28 cellular contexts compared by ENCODE assay signal in genomic region chr17:64750891-64751677, GRCh38.
"Had no signal": no experiment of that assay in that cellular context is flagged by ENCODE, and none has a peak within 500 bp of the region (broad histone marks: within the 10 kb centered on the region; RNA-seq: fewer than 3 reads in every experiment).

No MANE protein-coding gene starts in this region.

- H3K4me3 Mint-ChIP-seq: activated CD4-positive, alpha-beta memory T cell treated with anti-CD3 and anti-CD28 coated beads, Interleukin-2, amount 10 ng/mL, durations not matched to agents 7 days and 5 days; activated CD4-positive, alpha-beta T cell treated with anti-CD3 and anti-CD28 coated beads for 36 hours; activated naive CD4-positive, alpha-beta T cell treated with anti-CD3 and anti-CD28 coated beads, Interleukin-2, amount 50 U/mL, for 24 hours; activated T-helper 17 cell treated with anti-CD3 and anti-CD28 coated beads, Interleukin-2, amount 50 U/mL, for 72 hours; T-cell had no signal

- H3K4me1 Mint-ChIP-seq: activated CD4-positive, alpha-beta T cell treated with anti-CD3 and anti-CD28 coated beads for 36 hours; activated naive CD4-positive, alpha-beta T cell treated with anti-CD3 and anti-CD28 coated beads, Interleukin-2, amount 50 U/mL, for 24 hours; activated T-helper 17 cell treated with anti-CD3 and anti-CD28 coated beads, Interleukin-2, amount 50 U/mL, for 72 hours; T-cell had no signal

- H3K9me3 ChIP-seq: breast epithelium, MG63 had no signal

- H3K36me3 ChIP-seq: breast epithelium had no signal

- H3K27me3 Mint-ChIP-seq: activated CD4-positive, alpha-beta memory T cell treated with anti-CD3 and anti-CD28 coated beads, Interleukin-2, amount 10 ng/mL, durations not matched to agents 7 days and 5 days; activated CD4-positive, alpha-beta T cell treated with anti-CD3 and anti-CD28 coated beads for 36 hours; activated naive CD4-positive, alpha-beta T cell treated with anti-CD3 and anti-CD28 coated beads, Interleukin-2, amount 50 U/mL, for 24 hours; activated T-helper 17 cell treated with anti-CD3 and anti-CD28 coated beads, Interleukin-2, amount 50 U/mL, for 72 hours; T-cell had no signal

- H3K27me3 ChIP-seq: breast epithelium, MG63 had no signal

- DNase-seq: activated CD4-positive, alpha-beta memory T cell treated with anti-CD3 and anti-CD28 coated beads, Interleukin-2, amount 10 ng/mL, durations not matched to agents 7 days and 5 days; activated CD4-positive, alpha-beta T cell treated with anti-CD3 and anti-CD28 coated beads for 36 hours; activated CD4-positive, alpha-beta T cell treated with anti-CD3 and anti-CD28 coated beads, Interleukin-2, amount 50 U/mL, for 1 hour; activated T-cell treated with anti-CD3 and anti-CD28 coated beads, Interleukin-2, amount 50 U/mL, for 48 hours; aorta; central memory CD4-positive, alpha-beta T cell; KBM-7; MG63; MV-4-11; NCI-H1092 treated with DMSO at 0.1 percent for 48 hours; NCI-H1417 treated with DMSO at 0.1 percent for 48 hours; NCI-H1694; NCI-H2029; NCI-H345; NCI-H510A; NCI-H526 treated with DMSO at 0.1 percent for 48 hours; NCI-H82; RPMI8226; T-cell; T-helper 2 cell; T1000; WERI-Rb-1 had no signal

- ATAC-seq: activated CD4-positive, alpha-beta T cell treated with anti-CD3 and anti-CD28 coated beads for 36 hours; activated T-helper 17 cell treated with anti-CD3 and anti-CD28 coated beads, Interleukin-2, amount 50 U/mL, for 72 hours; Panc1; Right ventricle myocardium inferior; T-cell had no signal

- H3K4me1 ChIP-seq: breast epithelium had no signal

- H3K9me3 Mint-ChIP-seq: activated CD4-positive, alpha-beta memory T cell treated with anti-CD3 and anti-CD28 coated beads, Interleukin-2, amount 10 ng/mL, durations not matched to agents 7 days and 5 days; activated naive CD4-positive, alpha-beta T cell treated with anti-CD3 and anti-CD28 coated beads, Interleukin-2, amount 50 U/mL, for 24 hours; activated T-helper 17 cell treated with anti-CD3 and anti-CD28 coated beads, Interleukin-2, amount 50 U/mL, for 72 hours; T-cell had no signal

- H3K4me3 ChIP-seq: breast epithelium, MG63, SK-N-MC had no signal

- H3K27ac ChIP-seq: breast epithelium, SK-N-MC, WERI-Rb-1 had no signal

- H3K27ac Mint-ChIP-seq: activated CD4-positive, alpha-beta memory T cell treated with anti-CD3 and anti-CD28 coated beads, Interleukin-2, amount 10 ng/mL, durations not matched to agents 7 days and 5 days; activated CD4-positive, alpha-beta T cell treated with anti-CD3 and anti-CD28 coated beads for 36 hours; activated naive CD4-positive, alpha-beta T cell treated with anti-CD3 and anti-CD28 coated beads, Interleukin-2, amount 50 U/mL, for 24 hours; activated T-helper 17 cell treated with anti-CD3 and anti-CD28 coated beads, Interleukin-2, amount 50 U/mL, for 72 hours; T-cell had no signal
